In the genomic region with DNA sequence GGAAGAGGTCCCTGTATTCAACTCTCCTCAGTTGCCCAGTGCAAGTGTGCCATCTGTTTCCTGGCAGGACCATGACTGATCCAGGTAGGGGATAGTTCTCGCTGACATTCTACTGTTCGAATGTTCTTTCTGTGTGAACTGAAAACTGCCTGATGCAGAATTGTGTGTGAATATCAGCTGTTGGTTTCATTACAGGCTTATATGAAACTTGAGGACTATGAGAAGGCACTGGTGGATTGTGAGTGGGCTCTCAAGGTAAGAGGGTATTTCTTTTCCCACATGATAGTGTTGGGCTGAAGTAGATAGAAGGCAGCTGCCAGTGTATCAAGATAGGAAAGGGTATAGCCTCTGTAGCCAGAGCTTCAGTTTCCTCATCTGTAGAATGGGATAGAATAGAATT, we compare ENCODE assay signal across 22 cellular contexts. TPM values are rescaled to one million over a fixed set of nuclear protein-coding genes. Genes with fewer than 3 reads are reported as not detected.
DNase-seq lines count a peak whose midpoint lies in the region; ATAC-seq and TF ChIP-seq lines count a peak whose summit lies in the region.
"Had no signal": no experiment of that assay in that cellular context is flagged by ENCODE, and none has a peak within 500 bp of the region (broad histone marks: within the 10 kb centered on the region; RNA-seq: fewer than 3 reads in every experiment).

No MANE protein-coding gene starts in this region.

- H4K20me1 ChIP-seq in KMS-11 (ENCODE audit: insufficient read depth) = no peaks in the 10 kb centered on the region

- intact Hi-C loops in head of caudate nucleus (cut with DNase I) = no loop called here
- intact Hi-C loops in activated T-helper 1 cell treated with anti-CD3 and anti-CD28 coated beads, Interleukin-12 subunit alpha, Interleukin-12 subunit beta, Interleukin-2, Interleukin-4 antibody, amounts not matched to agents 30 ng/mL and 10 ng/mL and 1 ng/mL, durations not matched to agents 14 hours and 24 hours and 36 hours (cut with micrococcal nuclease) = no loop called here

- peaks cover 5% of the 10 kb centered on the region for H3K36me3 Mint-ChIP-seq in activated T-helper 1 cell treated with anti-CD3 and anti-CD28 coated beads, Interleukin-12 subunit alpha, Interleukin-12 subunit beta, Interleukin-2, Interleukin-4 antibody, amounts not matched to agents 30 ng/mL and 10 ng/mL and 1 ng/mL, durations not matched to agents 14 hours and 24 hours and 36 hours (ENCODE audit: low read depth)

- H3K4me3 ChIP-seq in GM12865 (ENCODE audit: low read depth, low read length) = no peak overlapping the region
- no peak overlapping the region for H3K4me3 ChIP-seq in KMS-11 (IDR thresholded peaks at IDR 0.05; ENCODE audit: insufficient read depth, low read depth, low read length)
- no peak overlapping the region for H3K4me3 ChIP-seq in brain microvascular endothelial cell (ENCODE audit: low read depth, low read length)
- H3K4me3 ChIP-seq: A549, SJCRH30 had no signal

- H3K4me1 ChIP-seq in KMS-11 (ENCODE audit: low read depth, poor library complexity, severe bottlenecking) = peaks cover 63% of the 10 kb centered on the region
- H3K4me1 ChIP-seq: A549, SJCRH30 had no signal

- H3K27me3 Mint-ChIP-seq in activated T-helper 1 cell treated with anti-CD3 and anti-CD28 coated beads, Interleukin-12 subunit alpha, Interleukin-12 subunit beta, Interleukin-2, Interleukin-4 antibody, amounts not matched to agents 30 ng/mL and 10 ng/mL and 1 ng/mL, durations not matched to agents 14 hours and 24 hours and 36 hours (ENCODE audit: insufficient read depth) = no peaks in the 10 kb centered on the region
- H3K27me3 Mint-ChIP-seq: IgD-negative memory B cell, T-cell had no signal

- H3K27me3 ChIP-seq in KMS-11 (ENCODE audit: insufficient read depth, low read depth) = no peaks in the 10 kb centered on the region
- no peaks in the 10 kb centered on the region for H3K27me3 ChIP-seq in brain microvascular endothelial cell (replicated peaks)
- H3K27me3 ChIP-seq: BE2C, SJCRH30 had no signal

- H2AFZ ChIP-seq in KMS-11 (ENCODE audit: low read depth) = no peak overlapping the region

- H3K9ac ChIP-seq in KMS-11 = no peak overlapping the region

- H3K4me2 ChIP-seq in KMS-11 = peak overlapping the region; percentile 71; the same call in 1 of the 2 replicates
- H3K4me2 ChIP-seq: A549 had no signal

- TF ChIP-seq CTCF in GM12865 (IDR thresholded peaks at IDR 0.05; ENCODE audit: insufficient read depth, low read depth, low read length, missing control alignments) (no peak), KMS-11 (conservative IDR thresholded peaks at IDR 0.05; ENCODE audit: low read depth, low read length) (no peak), brain microvascular endothelial cell (IDR thresholded peaks at IDR 0.05; ENCODE audit: low read depth, low read length, missing control alignments) (no peak)

- H3K27ac ChIP-seq in KMS-11 (peak overlapping the region; percentile 43; the same call in 1 of the 2 replicates), brain microvascular endothelial cell (no peak overlapping the region)
- H3K27ac ChIP-seq: A549, SJCRH30 had no signal

- H3K36me3 ChIP-seq in KMS-11 (ENCODE audit: insufficient read depth) (no peaks in the 10 kb centered on the region), brain microvascular endothelial cell (replicated peaks) (no peaks in the 10 kb centered on the region)
- H3K36me3 ChIP-seq: BE2C, SJCRH30 had no signal

- no peak overlapping the region for H3K27ac Mint-ChIP-seq in activated T-helper 1 cell treated with anti-CD3 and anti-CD28 coated beads, Interleukin-12 subunit alpha, Interleukin-12 subunit beta, Interleukin-2, Interleukin-4 antibody, amounts not matched to agents 30 ng/mL and 10 ng/mL and 1 ng/mL, durations not matched to agents 14 hours and 24 hours and 36 hours
- H3K27ac Mint-ChIP-seq: IgD-negative memory B cell, T-cell had no signal

- no peaks in the 10 kb centered on the region for H3K9me3 Mint-ChIP-seq in activated T-helper 1 cell treated with anti-CD3 and anti-CD28 coated beads, Interleukin-12 subunit alpha, Interleukin-12 subunit beta, Interleukin-2, Interleukin-4 antibody, amounts not matched to agents 30 ng/mL and 10 ng/mL and 1 ng/mL, durations not matched to agents 14 hours and 24 hours and 36 hours
- H3K9me3 Mint-ChIP-seq: IgD-negative memory B cell, T-cell had no signal

- no peak overlapping the region for H3K4me3 Mint-ChIP-seq in activated T-helper 1 cell treated with anti-CD3 and anti-CD28 coated beads, Interleukin-12 subunit alpha, Interleukin-12 subunit beta, Interleukin-2, Interleukin-4 antibody, amounts not matched to agents 30 ng/mL and 10 ng/mL and 1 ng/mL, durations not matched to agents 14 hours and 24 hours and 36 hours
- H3K4me3 Mint-ChIP-seq: IgD-negative memory B cell, T-cell had no signal

- peaks cover 6% of the 10 kb centered on the region for H3K4me1 Mint-ChIP-seq in activated T-helper 1 cell treated with anti-CD3 and anti-CD28 coated beads, Interleukin-12 subunit alpha, Interleukin-12 subunit beta, Interleukin-2, Interleukin-4 antibody, amounts not matched to agents 30 ng/mL and 10 ng/mL and 1 ng/mL, durations not matched to agents 14 hours and 24 hours and 36 hours (ENCODE audit: low read depth)
- H3K4me1 Mint-ChIP-seq: IgD-negative memory B cell, T-cell had no signal

- no peaks in the 10 kb centered on the region for H3K79me2 ChIP-seq in KMS-11 (ENCODE audit: insufficient read depth, low read depth)

- in situ Hi-C loops in brain microvascular endothelial cell (cut with HindIII; ENCODE audit: low pct_ligation_motif_present, low sequenced_read_pairs) = no loop called here

- peak; percentile 47 for ATAC-seq in GM21515 (IDR thresholded peaks at IDR 0.05; ENCODE audit: unreplicated experiment)
- ATAC-seq: A549, T-cell had no signal

- DNase-seq in GM12865 (ENCODE audit: low read depth) (peak; percentile 75), cerebellum (ENCODE audit: low spot score) (peak; percentile 63), head of caudate nucleus (no peak), DMS153 (lab: John Stamatoyannopoulos, UW) (no peak), brain microvascular endothelial cell (no peak)
- DNase-seq in activated T-helper 1 cell treated with anti-CD3 and anti-CD28 coated beads, Interleukin-12 subunit alpha, Interleukin-12 subunit beta, Interleukin-2, Interleukin-4 antibody, amounts not matched to agents 30 ng/mL and 10 ng/mL and 1 ng/mL, durations not matched to agents 14 hours and 24 hours and 36 hours (ENCODE audit: low spot score) = no peak
- DNase-seq: BE2C, DMS79, Karpas-422, NCI-H1694 treated with DMSO at 0.1 percent for 48 hours, NCI-H2081 treated with DMSO at 0.1 percent for 48 hours, NCI-H2171 treated with DMSO at 0.1 percent for 48 hours, NCI-H446, NCI-H526, OCI-M1, SJCRH30, T-cell had no signal

RNA-seq across cellular contexts. Expression of a gene that starts 15.3 kb away (rescaled TPM):
- 7.9 TPM for total RNA-seq in cerebellum
- 7.4 and 8.5 TPM in 2 replicates for total RNA-seq in activated T-helper 1 cell treated with anti-CD3 and anti-CD28 coated beads, Interleukin-12 subunit alpha, Interleukin-12 subunit beta, Interleukin-2, Interleukin-4 antibody, amounts not matched to agents 30 ng/mL and 10 ng/mL and 1 ng/mL, durations not matched to agents 14 hours and 24 hours and 36 hours
- total RNA-seq: SJCRH30 had no signal

RNA-seq across cellular contexts. Expression of a gene that starts 57.9 kb away (rescaled TPM):
- not detected for total RNA-seq in cerebellum
- total RNA-seq in activated T-helper 1 cell treated with anti-CD3 and anti-CD28 coated beads, Interleukin-12 subunit alpha, Interleukin-12 subunit beta, Interleukin-2, Interleukin-4 antibody, amounts not matched to agents 30 ng/mL and 10 ng/mL and 1 ng/mL, durations not matched to agents 14 hours and 24 hours and 36 hours = not detected in 2 replicates
- total RNA-seq: M059J, SJCRH30 had no signal

Comparison
In these comparisons a context has a peak if more than half of its experiments do, and no peak if none do; other contexts are left out.
1. DNase-seq: peak in GM12865 (single experiment) and cerebellum (single experiment); none in head of caudate nucleus (0 of 42), DMS153 (single experiment), activated T-helper 1 cell treated with anti-CD3 and anti-CD28 coated beads, Interleukin-12 subunit alpha, Interleukin-12 subunit beta, Interleukin-2, Interleukin-4 antibody, amounts not matched to agents 30 ng/mL and 10 ng/mL and 1 ng/mL, durations not matched to agents 14 hours and 24 hours and 36 hours (single experiment) and brain microvascular endothelial cell (single experiment).